ENCODE assay signal across 25 cellular contexts in genomic region chr15:74034206-74034755, GRCh38. TPM values are rescaled to one million over a fixed set of nuclear protein-coding genes. Genes with fewer than 3 reads are reported as not detected.
"Had no signal": no experiment of that assay in that cellular context is flagged by ENCODE, and none has a peak within 500 bp of the region (broad histone marks: within the 10 kb centered on the region; RNA-seq: fewer than 3 reads in every experiment).

No MANE protein-coding gene starts in this region.

- ATAC-seq: natural killer cell; right lobe of liver; stimulated activated effector memory CD8-positive, alpha-beta T cell treated with anti-CD3 and anti-CD28 coated beads, Interleukin-12 subunit alpha, Interleukin-12 subunit beta, amount 100 ng/mL, for 72 hours; upper lobe of right lung had no signal

- H3K27me3 Mint-ChIP-seq: naive B cell; progenitor cell of endocrine pancreas; stimulated activated naive CD8-positive, alpha-beta T cell treated with anti-CD3 and anti-CD28 coated beads, Interleukin-15, Interleukin-2, amounts not matched to agents 100 ng/mL and 50 ng/mL, for 24 hours had no signal

- H3K36me3 Mint-ChIP-seq: natural killer cell had no signal

- DNase-seq: islet precursor cell; left ventricle myocardium inferior; mesendoderm; naive B cell; natural killer cell; nephron progenitor cell; ovary; right lobe of liver; stimulated activated CD4-positive, alpha-beta T cell treated with anti-CD3 and anti-CD28 coated beads, Interleukin-12 subunit alpha, Interleukin-12 subunit beta, amount 100 ng/mL, for 4 hours; stimulated activated CD4-positive, alpha-beta T cell treated with anti-CD3 and anti-CD28 coated beads, Interleukin-15, amount 100 ng/mL, for 24 hours; stimulated activated CD4-positive, alpha-beta T cell treated with anti-CD3 and anti-CD28 coated beads, Interleukin-2, amount 100 ng/mL, for 24 hours; stimulated activated CD4-positive, alpha-beta T cell treated with anti-CD3 and anti-CD28 coated beads, Interleukin-4, amount 100 ng/mL, for 1 hour; stimulated activated naive CD4-positive, alpha-beta T cell; tibial artery; trophoblast cell; upper lobe of right lung had no signal

- H3K27ac Mint-ChIP-seq: mesothelial cell of epicardium; nephron progenitor cell; progenitor cell of endocrine pancreas; stimulated activated effector memory CD8-positive, alpha-beta T cell treated with anti-CD3 and anti-CD28 coated beads, Interleukin-12 subunit alpha, Interleukin-12 subunit beta, amount 100 ng/mL, for 72 hours; stimulated activated naive CD8-positive, alpha-beta T cell treated with anti-CD3 and anti-CD28 coated beads, Interleukin-15, Interleukin-2, amounts not matched to agents 100 ng/mL and 50 ng/mL, for 24 hours had no signal

- H3K9me3 Mint-ChIP-seq: mesothelial cell of epicardium; naive B cell; natural killer cell; nephron progenitor cell; stimulated activated effector memory CD8-positive, alpha-beta T cell treated with anti-CD3 and anti-CD28 coated beads, Interleukin-12 subunit alpha, Interleukin-12 subunit beta, amount 100 ng/mL, for 72 hours; stimulated activated naive CD8-positive, alpha-beta T cell treated with anti-CD3 and anti-CD28 coated beads, Interleukin-15, Interleukin-2, amounts not matched to agents 100 ng/mL and 50 ng/mL, for 24 hours had no signal

- H3K4me3 Mint-ChIP-seq: mesothelial cell of epicardium; naive B cell; natural killer cell; nephron progenitor cell; stimulated activated effector memory CD8-positive, alpha-beta T cell treated with anti-CD3 and anti-CD28 coated beads, Interleukin-12 subunit alpha, Interleukin-12 subunit beta, amount 100 ng/mL, for 72 hours; stimulated activated naive CD8-positive, alpha-beta T cell treated with anti-CD3 and anti-CD28 coated beads, Interleukin-15, Interleukin-2, amounts not matched to agents 100 ng/mL and 50 ng/mL, for 24 hours had no signal

RNA-seq across cellular contexts. Expression of gene GOLGA6A, which starts 48.1 kb away (rescaled TPM):
- total RNA-seq: kidney epithelial cell, left ventricle myocardium inferior, mononuclear cell, omental fat pad, pulmonary artery endothelial cell, right atrium auricular region, upper lobe of right lung had no signal
